In genomic region chr16:79644977-79645667, GRCh38 we compare ENCODE assay signal across 19 cellular contexts. TPM values are rescaled to one million over a fixed set of nuclear protein-coding genes. Genes with fewer than 3 reads are reported as not detected.
DNase-seq lines count a peak whose midpoint lies in the region; ATAC-seq and TF ChIP-seq lines count a peak whose summit lies in the region.
"Had no signal": no experiment of that assay in that cellular context is flagged by ENCODE, and none has a peak within 500 bp of the region (broad histone marks: within the 10 kb centered on the region; RNA-seq: fewer than 3 reads in every experiment).

No MANE protein-coding gene starts in this region.

- ATAC-seq in RWPE2 (ENCODE audit: low read depth): peak; percentile 72
- no peak for ATAC-seq in HG03565 (IDR thresholded peaks at IDR 0.05; ENCODE audit: unreplicated experiment)
- no peak for ATAC-seq in HG02759 (IDR thresholded peaks at IDR 0.05; ENCODE audit: unreplicated experiment)
- ATAC-seq: GM12878 had no signal

- CTCF ChIA-PET in BJ (lab: Yijun Ruan, JAX): no interaction called here

- peak overlapping the region; percentile 63 for H3K27ac ChIP-seq in RWPE2 (ENCODE audit: poor library complexity, severe bottlenecking)
- H3K27ac ChIP-seq: Peyer's patch had no signal

- POLR2A ChIA-PET in BJ (lab: Charles Lee): no interaction called here

- no peaks in the 10 kb centered on the region for H3K27me3 ChIP-seq in BJ (ENCODE audit: control insufficient read depth, insufficient read depth, low read length)
- H3K27me3 ChIP-seq in RWPE2 (ENCODE audit: insufficient read depth, poor library complexity, severe bottlenecking): no peaks in the 10 kb centered on the region
- H3K27me3 ChIP-seq: Peyer's patch had no signal

- no peaks in the 10 kb centered on the region for H3K9me3 ChIP-seq in RWPE2 (ENCODE audit: severe bottlenecking)
- H3K9me3 ChIP-seq: Peyer's patch had no signal

- H3K4me3 ChIP-seq in BJ (ENCODE audit: low read depth, low read length): no peak overlapping the region
- no peak overlapping the region for H3K4me3 ChIP-seq in RWPE2 (ENCODE audit: severe bottlenecking)
- H3K4me3 ChIP-seq in retinal pigment epithelial cell (ENCODE audit: low read length): no peak overlapping the region
- H3K4me3 ChIP-seq: GM12878, Peyer's patch had no signal

- H3K36me3 ChIP-seq in BJ (ENCODE audit: control insufficient read depth, insufficient read depth, low read length): no peaks in the 10 kb centered on the region
- H3K36me3 ChIP-seq in RWPE2 (ENCODE audit: low read depth): no peaks in the 10 kb centered on the region
- H3K36me3 ChIP-seq: Peyer's patch had no signal

- peaks cover 16% of the 10 kb centered on the region for H3K4me1 ChIP-seq in RWPE2 (ENCODE audit: insufficient read depth, poor library complexity, severe bottlenecking)
- H3K4me1 ChIP-seq: Peyer's patch had no signal

- TF ChIP-seq CTCF in BJ (IDR thresholded peaks at IDR 0.05; ENCODE audit: insufficient read depth, low read depth, low read length) (no peak), RWPE2 (IDR thresholded peaks at IDR 0.05; ENCODE audit: poor library complexity, severe bottlenecking) (no peak), retinal pigment epithelial cell (conservative IDR thresholded peaks at IDR 0.05; ENCODE audit: low read depth, low read length) (no peak)

- DNase-seq in BJ (ENCODE audit: low read depth) (peak; percentile 29), RWPE2 (ENCODE audit: low spot score) (no peak), glomerular visceral epithelial cell (ENCODE audit: extremely low spot score) (peak; percentile 33), retinal pigment epithelial cell (ENCODE audit: low read depth) (peak; percentile 51), T1000 (lab: John Stamatoyannopoulos, UW) (no peak)
- DNase-seq: AML-193; CD4-positive, CD25-positive, alpha-beta regulatory T cell; DMS53; HCEC 1CT; KG1; MM.1S; NCI-H187 treated with DMSO at 0.1 percent for 48 hours; NCI-H446; NCI-H774; Peyer's patch; SIG-M5 had no signal

RNA-seq across cellular contexts. Expression of gene MAF, which starts 44.6 kb away (rescaled TPM):
- polyA plus RNA-seq in BJ (2011; rRNA removed): 1.5 and 1.7 TPM in 2 replicates
- 1.8 and 2.3 TPM in 2 replicates for polyA minus RNA-seq in BJ (2011; rRNA and poly(A)+ RNA removed)

Comparison
In these comparisons a context has a peak if more than half of its experiments do, and no peak if none do; other contexts are left out.
1. DNase-seq: peak in BJ (single experiment), glomerular visceral epithelial cell (single experiment) and retinal pigment epithelial cell (single experiment); none in RWPE2 (single experiment) and T1000 (single experiment).